ENCODE assay signal across 8 cellular contexts in genomic region chr17:5526821-5527598, GRCh38. TPM values are rescaled to one million over a fixed set of nuclear protein-coding genes. Genes with fewer than 3 reads are reported as not detected.
DNase-seq lines count a peak whose midpoint lies in the region; ATAC-seq and TF ChIP-seq lines count a peak whose summit lies in the region.

No MANE protein-coding gene starts in this region.

- no peaks in the 10 kb centered on the region for H3K36me3 Mint-ChIP-seq in activated naive CD4-positive, alpha-beta T cell treated with anti-CD3 and anti-CD28 coated beads, Interleukin-2, amount 50 U/mL, for 72 hours

- peaks cover 0 to 100% (median 71%) of the 10 kb centered on the region in 9 donors for H3K36me3 ChIP-seq in heart left ventricle

- DNase-seq in GOT3 (lab: John Stamatoyannopoulos, UW) = peak; percentile 51
- peak; percentile 45 for DNase-seq in NOMO-1 treated with dmso at 0.1 percent for 144 hours (lab: John Stamatoyannopoulos, UW; ENCODE audit: unreplicated experiment)
- peak; percentile 69 to 79 for DNase-seq in activated naive CD4-positive, alpha-beta T cell treated with anti-CD3 and anti-CD28 coated beads, Interleukin-2, amount 50 U/mL, for 72 hours (ENCODE audit: low spot score in 2 of 2)
- peak; percentile 68 to 92 (median 79) for DNase-seq in heart left ventricle
- peak; percentile 84 for DNase-seq in retinal pigment epithelial cell (ENCODE audit: low read depth)

- H3K9me3 Mint-ChIP-seq in activated naive CD4-positive, alpha-beta T cell treated with anti-CD3 and anti-CD28 coated beads, Interleukin-2, amount 50 U/mL, for 72 hours = no peaks in the 10 kb centered on the region

- TF ChIP-seq CTCF in heart left ventricle (IDR thresholded peaks at IDR 0.05) (no peak), retinal pigment epithelial cell (conservative IDR thresholded peaks at IDR 0.05; ENCODE audit: low read depth, low read length) (no peak)

- intact Hi-C loops in heart left ventricle (cut with DNase I) = no loop called here

- H3K4me1 ChIP-seq in heart left ventricle = peaks cover 0 to 17% (median 9%) of the 10 kb centered on the region in 12 donors

- no peaks in the 10 kb centered on the region for H3K9me3 ChIP-seq in heart left ventricle

- ATAC-seq in activated naive CD4-positive, alpha-beta T cell treated with anti-CD3 and anti-CD28 coated beads, Interleukin-2, amount 50 U/mL, for 72 hours = peak; percentile 97 to 98
- peak; percentile 89 to 98 (median 96) for ATAC-seq in heart left ventricle
- ATAC-seq in GM21447 (IDR thresholded peaks at IDR 0.05; ENCODE audit: unreplicated experiment) = no peak
- ATAC-seq in GM19328 (IDR thresholded peaks at IDR 0.05; ENCODE audit: unreplicated experiment) = no peak
- ATAC-seq in GM18907 (IDR thresholded peaks at IDR 0.05; ENCODE audit: unreplicated experiment) = no peak

- peak overlapping the region in 11 of 12 donors; percentile 6 to 76 (median 58) for H3K27ac ChIP-seq in heart left ventricle

- no peak overlapping the region for H3K4me3 ChIP-seq in heart left ventricle
- H3K4me3 ChIP-seq in retinal pigment epithelial cell (ENCODE audit: low read length) = no peak overlapping the region

- 61 to 65% (median 63%) methylated on average over 14 of the region's 14 CpGs for WGBS in heart left ventricle, 4 donors

- H3K27me3 ChIP-seq in heart left ventricle = no peaks in the 10 kb centered on the region

- TF ChIP-seq POLR2A in heart left ventricle (IDR thresholded peaks at IDR 0.05) = no peak

- H3K27ac Mint-ChIP-seq in activated naive CD4-positive, alpha-beta T cell treated with anti-CD3 and anti-CD28 coated beads, Interleukin-2, amount 50 U/mL, for 72 hours = peak overlapping the region; percentile 83 to 90

RNA-seq across cellular contexts. Expression of gene MIS12, which starts 40.6 kb away (rescaled TPM):
- total RNA-seq in activated naive CD4-positive, alpha-beta T cell treated with anti-CD3 and anti-CD28 coated beads, Interleukin-2, amount 50 U/mL, for 72 hours = 10 to 100 TPM; 26.4 to 46.6 TPM
- 10 to 100 TPM in 5 of 9 donors, 1 to 10 TPM in 4; 6.6 to 12.1 (median 11.0) TPM for total RNA-seq in heart left ventricle
- 10 to 100 TPM in 1 of 2 donors, 1 to 10 TPM in 1; 5.2 to 14.2 TPM for polyA plus RNA-seq in heart left ventricle

RNA-seq across cellular contexts. Expression of gene DERL2, which starts 41.0 kb away (rescaled TPM):
- 10 to 100 TPM; 58.3 to 63.8 TPM for total RNA-seq in activated naive CD4-positive, alpha-beta T cell treated with anti-CD3 and anti-CD28 coated beads, Interleukin-2, amount 50 U/mL, for 72 hours
- 10 to 100 TPM; 21.8 to 42.9 (median 29.5) TPM for total RNA-seq in heart left ventricle
- polyA plus RNA-seq in heart left ventricle = 10 to 100 TPM; 36.4 to 48.1 TPM

RNA-seq across cellular contexts. Expression of gene NLRP1, which starts 57.3 kb away (rescaled TPM):
- total RNA-seq in activated naive CD4-positive, alpha-beta T cell treated with anti-CD3 and anti-CD28 coated beads, Interleukin-2, amount 50 U/mL, for 72 hours = 10 to 100 TPM; 47.0 to 55.1 TPM
- 10 to 100 TPM in 4 of 9 donors, 1 to 10 TPM in 5; 3.8 to 16.7 (median 8.8) TPM for total RNA-seq in heart left ventricle
- 10 to 100 TPM in 1 of 2 donors, 1 to 10 TPM in 1; 5.3 to 12.8 TPM for polyA plus RNA-seq in heart left ventricle

RNA-seq across cellular contexts. Expression of gene DHX33, which starts 58.2 kb away (rescaled TPM):
- total RNA-seq in activated naive CD4-positive, alpha-beta T cell treated with anti-CD3 and anti-CD28 coated beads, Interleukin-2, amount 50 U/mL, for 72 hours = 10 to 100 TPM; 15.8 to 32.7 TPM
- 1 to 10 TPM; 4.7 to 8.6 (median 7.5) TPM for total RNA-seq in heart left ventricle
- 1 to 10 TPM; 2.1 to 5.6 TPM for polyA plus RNA-seq in heart left ventricle

Comparison
In these comparisons a context has a peak if more than half of its experiments do, and no peak if none do; other contexts are left out.
1. ATAC-seq: peak in activated naive CD4-positive, alpha-beta T cell treated with anti-CD3 and anti-CD28 coated beads, Interleukin-2, amount 50 U/mL, for 72 hours (2 of 2) and heart left ventricle (4 of 4); none in GM21447 (single experiment), GM19328 (single experiment) and GM18907 (single experiment).
2. Peak in every context shown above with its lines, with median percentiles within 50 percentile points of each other: DNase-seq.